ENCODE assay signal across 12 cellular contexts in the genomic region with DNA sequence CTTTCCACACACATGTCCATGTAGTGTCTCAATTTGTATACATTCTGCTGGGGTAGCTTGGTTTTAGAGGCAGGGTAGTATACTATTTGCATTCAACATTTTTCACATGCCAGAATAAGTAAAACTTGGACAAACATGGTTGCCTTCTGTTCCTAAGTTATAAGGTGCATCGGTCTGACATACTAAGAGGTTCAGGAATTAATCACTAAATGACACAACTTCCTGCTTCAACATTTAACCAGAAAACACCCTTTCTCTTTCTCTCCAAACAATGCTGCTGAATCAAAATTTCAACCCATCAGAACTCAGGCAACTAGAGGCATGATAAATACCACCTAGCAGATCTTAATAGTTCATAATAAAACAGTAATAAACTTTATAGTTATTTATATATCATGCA. TPM values are rescaled to one million over a fixed set of nuclear protein-coding genes. Genes with fewer than 3 reads are reported as not detected.
DNase-seq lines count a peak whose midpoint lies in the region; ATAC-seq and TF ChIP-seq lines count a peak whose summit lies in the region.
"Had no signal": no experiment of that assay in that cellular context is flagged by ENCODE, and none has a peak within 500 bp of the region (broad histone marks: within the 10 kb centered on the region; RNA-seq: fewer than 3 reads in every experiment).

No MANE protein-coding gene starts in this region.

- H3K27ac Mint-ChIP-seq in memory B cell, result peak overlapping the region; percentile 48

- H3K27me3 Mint-ChIP-seq in memory B cell, result no peaks in the 10 kb centered on the region

- H3K9me2 ChIP-seq in GM23248 (ENCODE audit: insufficient read depth) (no peaks in the 10 kb centered on the region), MM.1S (replicated peaks; ENCODE audit: insufficient read depth, low read length) (no peaks in the 10 kb centered on the region)

- peaks cover 23% of the 10 kb centered on the region for H3K36me3 Mint-ChIP-seq in memory B cell

- H3K4me3 ChIP-seq in GM23248 (no peak overlapping the region), MM.1S (ENCODE audit: low read length) (no peak overlapping the region)
- H3K4me3 ChIP-seq: SJSA1 had no signal

- TF ChIP-seq POLR2A in GM18505 (IDR thresholded peaks at IDR 0.05; ENCODE audit: borderline replicate concordance, extremely low read depth, insufficient read depth, insufficient read length), result no peak

- H2AFZ ChIP-seq in GM23248 (no peak overlapping the region), MM.1S (ENCODE audit: low read length) (no peak overlapping the region)

- ATAC-seq in GM18505 (IDR thresholded peaks at IDR 0.05; ENCODE audit: unreplicated experiment), result peak; percentile 40
- ATAC-seq in memory B cell (ENCODE audit: low read depth), result no peak
- ATAC-seq in GM19023 (IDR thresholded peaks at IDR 0.05; ENCODE audit: unreplicated experiment), result no peak

- H3K4me1 ChIP-seq in GM23248 (ENCODE audit: insufficient read depth) (peaks cover 17% of the 10 kb centered on the region; the same call in 1 of the 2 replicates), MM.1S (ENCODE audit: low read length) (no peaks in the 10 kb centered on the region)
- H3K4me1 ChIP-seq: SJSA1 had no signal

- no peaks in the 10 kb centered on the region for H3K79me2 ChIP-seq in GM23248 (ENCODE audit: insufficient read depth)
- no peaks in the 10 kb centered on the region for H3K79me2 ChIP-seq in MM.1S (ENCODE audit: low read length)

- H3K4me1 Mint-ChIP-seq in memory B cell, result peaks cover 3% of the 10 kb centered on the region

- H4K20me1 ChIP-seq in GM23248 (ENCODE audit: insufficient read depth) (no peaks in the 10 kb centered on the region), MM.1S (ENCODE audit: insufficient read depth, low read length) (no peaks in the 10 kb centered on the region)

- no peaks in the 10 kb centered on the region for H3K9me3 ChIP-seq in GM23248 (ENCODE audit: low read depth)
- H3K9me3 ChIP-seq in MM.1S (replicated peaks; ENCODE audit: insufficient read depth, low read length), result no peaks in the 10 kb centered on the region
- H3K9me3 ChIP-seq: SJSA1 had no signal

- no peak overlapping the region for H3K4me2 ChIP-seq in GM23248 (ENCODE audit: unreplicated experiment)
- no peak overlapping the region for H3K4me2 ChIP-seq in MM.1S (ENCODE audit: low read depth, low read length)

- DNase-seq in GM23248 (peak; percentile 15), memory B cell (ENCODE audit: low spot score in 2 of 2) (no peak), MM.1S (no peak), DMS79 treated with DMSO at 0.1 percent for 48 hours (lab: John Stamatoyannopoulos, UW) (no peak)
- DNase-seq: cortex of kidney, NCI-H1694 treated with DMSO at 0.1 percent for 48 hours, NCI-H748 treated with DMSO at 0.1 percent for 48 hours had no signal

- H3K9me3 Mint-ChIP-seq in memory B cell, result no peaks in the 10 kb centered on the region
- H3K9me3 Mint-ChIP-seq: CD14-positive monocyte had no signal

- H3K36me3 ChIP-seq in GM23248 (ENCODE audit: low read depth) (no peaks in the 10 kb centered on the region), MM.1S (replicated peaks; ENCODE audit: insufficient read depth, low read length) (no peaks in the 10 kb centered on the region)
- H3K36me3 ChIP-seq: SJSA1 had no signal

- H3F3A ChIP-seq in GM23248 (ENCODE audit: insufficient read depth) (0 out of 2 replicates have a peak, but pooled peaks cover 6% of the 10 kb centered on the region), MM.1S (ENCODE audit: insufficient read depth, low read length) (no peaks in the 10 kb centered on the region)

- in situ Hi-C loops in GM23248 (cut with MboI), result no loop called here

- no peak for TF ChIP-seq CTCF in VCaP (conservative IDR thresholded peaks at IDR 0.05)
- TF ChIP-seq CTCF in MM.1S (IDR thresholded peaks at IDR 0.05; ENCODE audit: low read length), result no peak

- 38 to 55% methylated on average over 1 of the region's 1 CpG for WGBS in GM23248 (ENCODE audit: low coverage in 1 of 2, low lambda C conversion rate in 2 of 2, missing lambda C conversion rate in 2 of 2), 2 experiments

- H3K27me3 ChIP-seq in GM23248 (replicated peaks; ENCODE audit: insufficient read depth), result no peaks in the 10 kb centered on the region
- H3K27me3 ChIP-seq in MM.1S (replicated peaks; ENCODE audit: insufficient read depth, low read length), result no peaks in the 10 kb centered on the region
- H3K27me3 ChIP-seq: SJSA1 had no signal

- no peak overlapping the region for H3K9ac ChIP-seq in GM23248
- no peak overlapping the region for H3K9ac ChIP-seq in MM.1S (ENCODE audit: low read length)

- H3K4me3 Mint-ChIP-seq in memory B cell, result no peak overlapping the region
- H3K4me3 Mint-ChIP-seq: CD14-positive monocyte had no signal

- H3K27ac ChIP-seq in GM23248 (no peak overlapping the region), VCaP (peak overlapping the region; percentile 100), MM.1S (ENCODE audit: low read length) (no peak overlapping the region)
- H3K27ac ChIP-seq: SJSA1 had no signal

RNA-seq across cellular contexts. Expression of gene SUMF1, which starts 56.9 kb away (rescaled TPM):
- total RNA-seq in GM23248 (2014; rRNA removed; shearing (Covaris generic)), result 79.9 and 88.1 TPM in 2 replicates
- polyA plus RNA-seq in GM23248 (2016; fragmentation: Nextera tagmentation; extraction: Ambion mirVana), result 55.3 and 56.9 TPM in 2 replicates
